ENCODE assay signal across 21 cellular contexts in the genomic region with DNA sequence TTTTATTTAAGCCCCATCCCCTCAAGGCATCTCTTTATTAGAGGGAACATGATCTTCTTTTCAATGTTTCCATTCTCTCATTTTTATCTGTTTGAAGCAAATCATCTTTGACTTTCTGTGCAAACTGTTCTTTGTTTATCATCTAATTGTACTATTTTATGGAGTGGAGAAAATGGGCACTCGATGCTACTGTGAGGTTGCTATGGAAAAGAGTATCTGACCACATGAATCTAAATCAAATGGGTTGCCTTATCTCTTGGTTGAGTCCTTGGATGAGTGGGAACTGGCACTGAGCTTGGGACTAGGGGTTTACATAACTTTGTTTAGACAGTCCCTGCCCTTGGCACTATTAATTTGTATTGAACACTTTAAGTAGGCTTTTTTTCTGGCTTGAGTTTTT.
"Had no signal": no experiment of that assay in that cellular context is flagged by ENCODE, and none has a peak within 500 bp of the region (broad histone marks: within the 10 kb centered on the region; RNA-seq: fewer than 3 reads in every experiment).

No MANE protein-coding gene starts in this region.

- H3K27ac ChIP-seq: dorsolateral prefrontal cortex, foreskin keratinocyte, tibial artery had no signal

- DNase-seq: activated CD4-positive, alpha-beta T cell treated with anti-CD3 and anti-CD28 coated beads for 36 hours; activated CD4-positive, alpha-beta T cell treated with anti-CD3 and anti-CD28 coated beads, Interleukin-2, amount 50 U/mL, for 48 hours; activated gamma-delta T cell treated with Interleukin-2 at 50 U/mL for 16 hours; amniotic stem cell; caudate nucleus; dorsolateral prefrontal cortex; foreskin keratinocyte; glutamatergic neuron; hypothalamus; occipital lobe; retina; stimulated activated CD4-positive, alpha-beta T cell treated with anti-CD3 and anti-CD28 coated beads, Interleukin-12 subunit alpha, Interleukin-12 subunit beta, amount 100 ng/mL, for 4 hours; stimulated activated CD4-positive, alpha-beta T cell treated with anti-CD3 and anti-CD28 coated beads, Interleukin-1b, Interleukin-23, amount 100 ng/mL, for 48 hours; stimulated activated CD8-positive, alpha-beta memory T cell treated with anti-CD3 and anti-CD28 coated beads, Interleukin-4, amount 100 ng/mL, for 48 hours; stimulated activated naive CD4-positive, alpha-beta T cell; tibial artery had no signal

- H3K27me3 Mint-ChIP-seq: activated CD4-positive, alpha-beta T cell treated with anti-CD3 and anti-CD28 coated beads for 36 hours; activated naive CD8-positive, alpha-beta T cell; brain had no signal

- H3K4me3 Mint-ChIP-seq: activated CD4-positive, alpha-beta T cell treated with anti-CD3 and anti-CD28 coated beads for 36 hours; activated naive CD8-positive, alpha-beta T cell; brain; T-helper 2 cell treated with Interferon-gamma antibody and Interleukin-4, amounts not matched to agents 5 μg/mL and 100 μg/mL, for 36 hours; WTC11 had no signal

- H3K36me3 ChIP-seq: tibial artery had no signal

- H3K4me1 Mint-ChIP-seq: brain, WTC11 had no signal

- H3K4me3 ChIP-seq: dorsolateral prefrontal cortex, lung, tibial artery had no signal

- H3K4me1 ChIP-seq: foreskin keratinocyte, tibial artery had no signal

- H3K9me3 Mint-ChIP-seq: brain; T-helper 2 cell treated with Interferon-gamma antibody and Interleukin-4, amounts not matched to agents 5 μg/mL and 100 μg/mL, for 36 hours; WTC11 had no signal

- H3K27me3 ChIP-seq: foreskin keratinocyte, tibial artery had no signal

- H3K9me3 ChIP-seq: tibial artery had no signal

- H3K27ac Mint-ChIP-seq: activated CD4-positive, alpha-beta T cell treated with anti-CD3 and anti-CD28 coated beads for 36 hours; activated naive CD8-positive, alpha-beta T cell; brain; T-helper 2 cell treated with Interferon-gamma antibody and Interleukin-4, amounts not matched to agents 5 μg/mL and 100 μg/mL, for 36 hours; WTC11 had no signal

- ATAC-seq: activated CD4-positive, alpha-beta T cell treated with anti-CD3 and anti-CD28 coated beads for 36 hours; foreskin keratinocyte; WTC11 had no signal
